ENCODE assay signal across 9 cellular contexts in genomic region chr2:96870631-96871255, GRCh38. TPM values are rescaled to one million over a fixed set of nuclear protein-coding genes. Genes with fewer than 3 reads are reported as not detected.
DNase-seq lines count a peak whose midpoint lies in the region; ATAC-seq and TF ChIP-seq lines count a peak whose summit lies in the region.
"Had no signal": no experiment of that assay in that cellular context is flagged by ENCODE, and none has a peak within 500 bp of the region (broad histone marks: within the 10 kb centered on the region; RNA-seq: fewer than 3 reads in every experiment).

No MANE protein-coding gene starts in this region.

- peaks cover 4% of the 10 kb centered on the region; the same call in 1 of the 2 replicates for H3K27me3 ChIP-seq in OCI-LY3 (ENCODE audit: low read depth, low read length)

- no peak overlapping the region for H3K4me2 ChIP-seq in OCI-LY3 (ENCODE audit: low read length)
- H3K4me2 ChIP-seq: KMS-11 had no signal

- ATAC-seq in HG03135 (IDR thresholded peaks at IDR 0.05; ENCODE audit: unreplicated experiment) (no peak), HG03432 (IDR thresholded peaks at IDR 0.05; ENCODE audit: unreplicated experiment) (no peak)

- no peaks in the 10 kb centered on the region for H3K9me3 Mint-ChIP-seq in activated naive CD8-positive, alpha-beta T cell (ENCODE audit: low read depth)

- no peaks in the 10 kb centered on the region for H3K9me3 ChIP-seq in OCI-LY3 (ENCODE audit: insufficient read depth, low read length)

- H3K4me1 Mint-ChIP-seq in activated naive CD8-positive, alpha-beta T cell (ENCODE audit: low read depth) = peaks cover 51% of the 10 kb centered on the region

- H4K20me1 ChIP-seq in OCI-LY3 (ENCODE audit: insufficient read depth, low read length) = no peaks in the 10 kb centered on the region

- TF ChIP-seq CTCF in OCI-LY3 (IDR thresholded peaks at IDR 0.05; ENCODE audit: low read depth, low read length) = no peak

- no peak overlapping the region for H3K27ac ChIP-seq in OCI-LY3 (ENCODE audit: low read length)
- H3K27ac ChIP-seq: KMS-11 had no signal

- H2AFZ ChIP-seq in OCI-LY3 (ENCODE audit: low read depth, low read length) = no peak overlapping the region

- H3K4me3 Mint-ChIP-seq in activated naive CD8-positive, alpha-beta T cell = peak overlapping the region; percentile 87

- intact Hi-C loops in posterior vena cava (cut with DNase I) = no loop called here

- no peaks in the 10 kb centered on the region for H3K36me3 ChIP-seq in OCI-LY3 (replicated peaks; ENCODE audit: low read depth, low read length)

- H3K4me3 ChIP-seq in OCI-LY3 (ENCODE audit: low read length) (peak overlapping the region; percentile 87; the same call in 1 of the 2 replicates), skeletal muscle cell (ENCODE audit: low read depth, low read length) (peak overlapping the region; percentile 77)

- peaks cover 31% of the 10 kb centered on the region for H3K4me1 ChIP-seq in OCI-LY3 (ENCODE audit: low read length)

- peak; percentile 41 for DNase-seq in Daoy (ENCODE audit: low read depth)
- peak; percentile 68 to 80 for DNase-seq in hippocampal formation (lab: John Stamatoyannopoulos, UW)
- no peak for DNase-seq in skeletal muscle cell (ENCODE audit: low read depth)
- DNase-seq in posterior vena cava (ENCODE audit: low spot score) = no peak

- no peak overlapping the region for H3K9ac ChIP-seq in OCI-LY3 (ENCODE audit: low read length)
- H3K9ac ChIP-seq: KMS-11 had no signal

- peaks cover 21% of the 10 kb centered on the region for H3K79me2 ChIP-seq in OCI-LY3 (ENCODE audit: low read length)

- H3K36me3 Mint-ChIP-seq in activated naive CD8-positive, alpha-beta T cell = no peaks in the 10 kb centered on the region

- H3K27ac Mint-ChIP-seq in activated naive CD8-positive, alpha-beta T cell = peak overlapping the region; percentile 64

- no peaks in the 10 kb centered on the region for H3K27me3 Mint-ChIP-seq in activated naive CD8-positive, alpha-beta T cell

RNA-seq across cellular contexts. Expression of gene SEMA4C, which starts 0.9 kb away (rescaled TPM):
- total RNA-seq in Daoy (2014; rRNA removed; shearing (Covaris generic)) = 17.3 and 23.5 TPM in 2 replicates
- 10 to 100 TPM; 35.0 to 41.6 TPM for total RNA-seq in posterior vena cava

RNA-seq across cellular contexts. Expression of gene ANKRD39, which starts 12.9 kb away (rescaled TPM):
- 11.7 and 24.4 TPM in 2 replicates for total RNA-seq in Daoy (2014; rRNA removed; shearing (Covaris generic))
- total RNA-seq in posterior vena cava = 10 to 100 TPM; 12.1 to 12.4 TPM

RNA-seq across cellular contexts. Expression of gene ANKRD23, which starts 26.9 kb away (rescaled TPM):
- total RNA-seq in Daoy (2014; rRNA removed; shearing (Covaris generic)) = 2.1 and 6.0 TPM in 2 replicates
- 1 to 10 TPM; 2.9 to 4.3 TPM for total RNA-seq in posterior vena cava

RNA-seq across cellular contexts. Expression of gene CNNM3, which starts 54.7 kb away (rescaled TPM):
- 5.1 and 5.5 TPM in 2 replicates for total RNA-seq in Daoy (2014; rRNA removed; shearing (Covaris generic))
- 1 to 10 TPM; 6.2 to 8.0 TPM for total RNA-seq in posterior vena cava

Comparison
In these comparisons a context has a peak if more than half of its experiments do, and no peak if none do; other contexts are left out.
1. DNase-seq: peak in Daoy (single experiment) and hippocampal formation (2 of 2); none in skeletal muscle cell (single experiment) and posterior vena cava (single experiment).